In the genomic region with DNA sequence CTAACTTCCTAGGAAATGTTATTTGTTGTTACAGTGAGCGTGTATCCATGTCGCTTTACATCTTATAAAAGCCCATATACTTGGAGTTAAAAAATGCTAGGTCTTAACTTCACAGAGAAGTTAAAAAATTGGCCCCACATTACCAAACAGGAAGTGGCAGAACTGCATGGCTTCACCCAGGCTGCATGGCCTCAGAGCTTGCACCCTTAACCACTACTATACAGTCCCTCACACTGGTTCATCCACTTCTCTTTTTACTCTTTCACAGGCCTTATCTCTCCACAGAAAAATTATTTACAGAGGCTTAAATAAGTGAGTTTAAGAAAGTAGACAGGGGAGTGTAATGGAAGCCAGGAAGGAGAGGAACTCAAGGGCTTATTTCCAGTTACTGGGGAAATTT, we compare ENCODE assay signal across 30 cellular contexts.
"Had no signal": no experiment of that assay in that cellular context is flagged by ENCODE, and none has a peak within 500 bp of the region (broad histone marks: within the 10 kb centered on the region; RNA-seq: fewer than 3 reads in every experiment).

No MANE protein-coding gene starts in this region.

- H3K4me1 ChIP-seq: parathyroid adenoma, psoas muscle, right atrium auricular region, stomach, thyroid gland, upper lobe of left lung, vagina had no signal

- H3K4me1 Mint-ChIP-seq: activated naive CD8-positive, alpha-beta T cell treated with anti-CD3 and anti-CD28 coated beads, Interleukin-2, amount 50 U/mL, for 24 hours; stimulated activated memory B cell treated with anti-CD40 and anti-IgM and Interleukin-4, amounts not matched to agents 10 μg/mL and 1 μg/mL and 100 μg/mL, for 72 hours had no signal

- H3K9ac ChIP-seq: parathyroid adenoma had no signal

- H3K9me3 ChIP-seq: psoas muscle, right atrium auricular region, stomach, thyroid gland, upper lobe of left lung, vagina had no signal

- ATAC-seq: activated naive CD8-positive, alpha-beta T cell treated with anti-CD3 and anti-CD28 coated beads, Interleukin-2, amount 50 U/mL, for 24 hours; left colon; naive thymus-derived CD4-positive, alpha-beta T cell; psoas muscle; stimulated activated memory B cell treated with anti-CD40 and anti-IgM and Interleukin-4, amounts not matched to agents 10 μg/mL and 1 μg/mL and 100 μg/mL, for 72 hours had no signal

- H3K27ac ChIP-seq: parathyroid adenoma, psoas muscle, right atrium auricular region, stomach, thyroid gland, upper lobe of left lung, vagina had no signal

- H3K36me3 ChIP-seq: right atrium auricular region, stomach, thyroid gland, upper lobe of left lung, vagina had no signal

- H3K27me3 ChIP-seq: right atrium auricular region, stomach, thyroid gland, upper lobe of left lung, vagina had no signal

- DNase-seq: activated CD4-positive, alpha-beta T cell treated with anti-CD3 and anti-CD28 coated beads for 4 hours; activated CD4-positive, alpha-beta T cell treated with anti-CD3 and anti-CD28 coated beads, Interleukin-2, amount 50 U/mL, for 4 hours; activated CD8-positive, alpha-beta memory T cell treated with anti-CD3 and anti-CD28 coated beads, Interleukin-2, amount 50 U/mL, for 4 hours; activated effector memory CD4-positive, alpha-beta T cell treated with anti-CD3 and anti-CD28 coated beads, Interleukin-2, amount 50 U/mL, for 16 hours; activated naive CD4-positive, alpha-beta T cell treated with anti-CD3 and anti-CD28 coated beads for 36 hours; activated naive CD8-positive, alpha-beta T cell treated with anti-CD3 and anti-CD28 coated beads, Interleukin-2, amount 50 U/mL, for 24 hours; activated T-cell treated with anti-CD3 and anti-CD28 coated beads, Interleukin-2, amount 50 U/mL, for 1 hour; amygdala; cortex of kidney; hippocampal formation; kidney; left colon; mammary epithelial cell; naive thymus-derived CD4-positive, alpha-beta T cell; nucleus accumbens; psoas muscle; stimulated activated CD4-positive, alpha-beta T cell treated with anti-CD3 and anti-CD28 coated beads, Interleukin-1b, Interleukin-23, amount 100 ng/mL, for 48 hours; stimulated activated CD4-positive, alpha-beta T cell treated with anti-CD3 and anti-CD28 coated beads, Interleukin-4, amount 100 ng/mL, for 4 hours; stimulated activated CD8-positive, alpha-beta memory T cell treated with anti-CD3 and anti-CD28 coated beads, Interleukin-4, amount 100 ng/mL, for 48 hours; stomach; T-helper 9 cell; thyroid gland; upper lobe of left lung had no signal

- H3K9me3 Mint-ChIP-seq: activated naive CD4-positive, alpha-beta T cell treated with anti-CD3 and anti-CD28 coated beads for 36 hours; activated naive CD8-positive, alpha-beta T cell treated with anti-CD3 and anti-CD28 coated beads, Interleukin-2, amount 50 U/mL, for 24 hours; activated T-helper 1 cell treated with anti-CD3 and anti-CD28 coated beads, Interleukin-12 subunit alpha, Interleukin-12 subunit beta, Interleukin-2, Interleukin-4 antibody, amounts not matched to agents 30 ng/mL and 10 ng/mL and 1 ng/mL, durations not matched to agents 14 hours and 24 hours and 36 hours; neural crest cell; stimulated activated memory B cell treated with anti-CD40 and anti-IgM and Interleukin-4, amounts not matched to agents 10 μg/mL and 1 μg/mL and 100 μg/mL, for 72 hours had no signal

- H3K79me2 ChIP-seq: parathyroid adenoma had no signal

- H3K27me3 Mint-ChIP-seq: activated naive CD8-positive, alpha-beta T cell treated with anti-CD3 and anti-CD28 coated beads, Interleukin-2, amount 50 U/mL, for 24 hours had no signal

- H3K4me2 ChIP-seq: smooth muscle cell had no signal

- H3K4me3 Mint-ChIP-seq: activated naive CD4-positive, alpha-beta T cell treated with anti-CD3 and anti-CD28 coated beads for 36 hours; activated naive CD8-positive, alpha-beta T cell treated with anti-CD3 and anti-CD28 coated beads, Interleukin-2, amount 50 U/mL, for 24 hours; activated T-helper 1 cell treated with anti-CD3 and anti-CD28 coated beads, Interleukin-12 subunit alpha, Interleukin-12 subunit beta, Interleukin-2, Interleukin-4 antibody, amounts not matched to agents 30 ng/mL and 10 ng/mL and 1 ng/mL, durations not matched to agents 14 hours and 24 hours and 36 hours; naive thymus-derived CD4-positive, alpha-beta T cell; neural crest cell; stimulated activated memory B cell treated with anti-CD40 and anti-IgM and Interleukin-4, amounts not matched to agents 10 μg/mL and 1 μg/mL and 100 μg/mL, for 72 hours had no signal

- H2AFZ ChIP-seq: parathyroid adenoma had no signal

- H3K27ac Mint-ChIP-seq: activated naive CD4-positive, alpha-beta T cell treated with anti-CD3 and anti-CD28 coated beads for 36 hours; activated naive CD8-positive, alpha-beta T cell treated with anti-CD3 and anti-CD28 coated beads, Interleukin-2, amount 50 U/mL, for 24 hours; activated T-helper 1 cell treated with anti-CD3 and anti-CD28 coated beads, Interleukin-12 subunit alpha, Interleukin-12 subunit beta, Interleukin-2, Interleukin-4 antibody, amounts not matched to agents 30 ng/mL and 10 ng/mL and 1 ng/mL, durations not matched to agents 14 hours and 24 hours and 36 hours; naive thymus-derived CD4-positive, alpha-beta T cell; stimulated activated memory B cell treated with anti-CD40 and anti-IgM and Interleukin-4, amounts not matched to agents 10 μg/mL and 1 μg/mL and 100 μg/mL, for 72 hours had no signal

- H3K36me3 Mint-ChIP-seq: naive thymus-derived CD4-positive, alpha-beta T cell; stimulated activated memory B cell treated with anti-CD40 and anti-IgM and Interleukin-4, amounts not matched to agents 10 μg/mL and 1 μg/mL and 100 μg/mL, for 72 hours had no signal

- H3K4me3 ChIP-seq: psoas muscle, right atrium auricular region, smooth muscle cell, stomach, thyroid gland, upper lobe of left lung, vagina had no signal
